ENCODE assay signal across 8 cellular contexts in genomic region chr11:129896062-129896461, GRCh38. TPM values are rescaled to one million over a fixed set of nuclear protein-coding genes. Genes with fewer than 3 reads are reported as not detected.
DNase-seq lines count a peak whose midpoint lies in the region; ATAC-seq and TF ChIP-seq lines count a peak whose summit lies in the region.

No MANE protein-coding gene starts in this region.

- peaks cover 18% of the 10 kb centered on the region; the same call in 1 of the 2 replicates for H4K20me1 ChIP-seq in DND-41 (ENCODE audit: insufficient read depth, low read length)

- peak overlapping the region; percentile 66 for H3K4me2 ChIP-seq in DND-41 (ENCODE audit: insufficient read depth, low read length)

- H3K9me3 ChIP-seq in DND-41 (ENCODE audit: insufficient read depth, low read length, severe bottlenecking) = no peaks in the 10 kb centered on the region
- H3K9me3 ChIP-seq in mucosa of stomach (ENCODE audit: control insufficient read depth, low read length) = no peaks in the 10 kb centered on the region

- H3K9ac ChIP-seq in DND-41 (ENCODE audit: low read depth, low read length) (peak overlapping the region; percentile 83), mucosa of stomach (ENCODE audit: low read length) (peak overlapping the region; percentile 94)

- no peak for DNase-seq in DND-41
- peak; percentile 20 for DNase-seq in NCI-H69 (lab: John Stamatoyannopoulos, UW)
- no peak for DNase-seq in omental fat pad (ENCODE audit: low spot score)
- no peak for DNase-seq in H4 (ENCODE audit: low spot score)
- DNase-seq in stimulated activated CD4-positive, alpha-beta T cell treated with anti-CD3 and anti-CD28 coated beads, Interleukin-4, amount 100 ng/mL, for 24 hours = no peak

- peaks cover 37% of the 10 kb centered on the region for H3K4me1 ChIP-seq in DND-41 (ENCODE audit: insufficient read depth, low read length)
- H3K4me1 ChIP-seq in mucosa of stomach (ENCODE audit: control insufficient read depth, insufficient read depth, low read length) = no peaks in the 10 kb centered on the region

- H3K4me3 ChIP-seq in DND-41 (ENCODE audit: low read depth in 1 of 2, low read length in 2 of 2) (peak overlapping the region; percentile 74 to 94; a peak in 3 of 4 replicates), mucosa of stomach (ENCODE audit: low read length) (peak overlapping the region; percentile 32)

- H2AFZ ChIP-seq in DND-41 (ENCODE audit: low read depth, low read length) = peak overlapping the region; percentile 87

- H3K79me2 ChIP-seq in DND-41 (ENCODE audit: insufficient read depth, low read length) = peaks cover 41% of the 10 kb centered on the region

- H3K27me3 ChIP-seq in DND-41 (ENCODE audit: insufficient read depth, low read length, poor library complexity) = no peaks in the 10 kb centered on the region
- no peaks in the 10 kb centered on the region for H3K27me3 ChIP-seq in mucosa of stomach (ENCODE audit: control insufficient read depth, insufficient read depth, low read length)

- H3K36me3 ChIP-seq in DND-41 (ENCODE audit: insufficient read depth, low read length) = peaks cover 27% of the 10 kb centered on the region
- no peaks in the 10 kb centered on the region for H3K36me3 ChIP-seq in mucosa of stomach (ENCODE audit: control insufficient read depth, insufficient read depth, low read length)

- peak overlapping the region; percentile 62 for H3K27ac ChIP-seq in DND-41 (ENCODE audit: low read length)
- peak overlapping the region; percentile 70 for H3K27ac ChIP-seq in cingulate gyrus (ENCODE audit: low read depth, low read length)

- no peak for ATAC-seq in DND-41 (ENCODE audit: insufficient read depth, low read depth)
- ATAC-seq in omental fat pad (ENCODE audit: low FRiP score) = no peak
- no peak for ATAC-seq in HG02884 (IDR thresholded peaks at IDR 0.05; ENCODE audit: unreplicated experiment)

- TF ChIP-seq CTCF in DND-41 (IDR thresholded peaks at IDR 0.05; ENCODE audit: borderline replicate concordance, extremely low read depth, low read length, poor library complexity, severe bottlenecking) = no peak
- TF ChIP-seq CTCF in omental fat pad (IDR thresholded peaks at IDR 0.05) = no peak

RNA-seq across cellular contexts. Expression of gene NFRKB, which starts 0.7 kb away (rescaled TPM):
- 10 to 100 TPM; 24.5 to 35.0 (median 27.2) TPM for total RNA-seq in omental fat pad
- 15.1 and 30.7 TPM in 2 replicates for total RNA-seq in H4 (2014; rRNA removed; shearing (Covaris generic))
